In genomic region chr9:137076636-137077009, GRCh38 we compare ENCODE assay signal across 8 cellular contexts. TPM values are rescaled to one million over a fixed set of nuclear protein-coding genes. Genes with fewer than 3 reads are reported as not detected.
A peak's percentile ranks its signal among the peaks of the same experiment; 100 is the strongest.
DNase-seq lines count a peak whose midpoint lies in the region; ATAC-seq and TF ChIP-seq lines count a peak whose summit lies in the region.

No MANE protein-coding gene starts in this region.

- H3K27ac Mint-ChIP-seq in dendritic cell treated with granulocyte-macrophage colony-stimulating factor and Interleukin-4, amounts not matched to agents 40 ng/mL and 50 ng/mL, for 4 days: peak overlapping the region; percentile 89
- no peak overlapping the region for H3K27ac Mint-ChIP-seq in neural progenitor cell

- POLR2A ChIA-PET in BJ (lab: Charles Lee): no interaction called here

- TF ChIP-seq CTCF in BJ (IDR thresholded peaks at IDR 0.05; ENCODE audit: insufficient read depth, low read depth, low read length): no peak
- no peak for TF ChIP-seq CTCF in LNCaP clone FGC (IDR thresholded peaks at IDR 0.05; ENCODE audit: control insufficient read depth, extremely low read depth, insufficient read depth)
- TF ChIP-seq CTCF in neural progenitor cell (IDR thresholded peaks at IDR 0.05): no peak

- H3K36me3 ChIP-seq in BJ (ENCODE audit: control insufficient read depth, insufficient read depth, low read length) (peaks cover 20% of the 10 kb centered on the region), neural progenitor cell (no peaks in the 10 kb centered on the region)

- no peaks in the 10 kb centered on the region for H3K9me3 ChIP-seq in neural progenitor cell (ENCODE audit: low read depth)

- peaks cover 7% of the 10 kb centered on the region for H3K4me1 ChIP-seq in neural progenitor cell

- peaks cover 22% of the 10 kb centered on the region for H3F3A ChIP-seq in neural progenitor cell (ENCODE audit: low read depth)

- peak overlapping the region; percentile 74 for H3K4me3 Mint-ChIP-seq in dendritic cell treated with granulocyte-macrophage colony-stimulating factor and Interleukin-4, amounts not matched to agents 40 ng/mL and 50 ng/mL, for 4 days
- peak overlapping the region; percentile 77 for H3K4me3 Mint-ChIP-seq in neural progenitor cell

- H2AFZ ChIP-seq in neural progenitor cell (replicated peaks): no peak overlapping the region

- no peaks in the 10 kb centered on the region for H3K79me2 ChIP-seq in neural progenitor cell (ENCODE audit: low read depth)

- peaks cover 45% of the 10 kb centered on the region for H3K36me3 Mint-ChIP-seq in dendritic cell treated with granulocyte-macrophage colony-stimulating factor and Interleukin-4, amounts not matched to agents 40 ng/mL and 50 ng/mL, for 4 days (ENCODE audit: low read depth)
- no peaks in the 10 kb centered on the region for H3K36me3 Mint-ChIP-seq in neural progenitor cell

- intact Hi-C loops in dendritic cell treated with granulocyte-macrophage colony-stimulating factor and Interleukin-4, amounts not matched to agents 40 ng/mL and 50 ng/mL, for 4 days (cut with micrococcal nuclease): loop anchor here (1.0 kb wide), 1 partner anchor 9 kb away; no protein-coding TSS in a partner anchor

- H3K27me3 ChIP-seq in BJ (ENCODE audit: control insufficient read depth, insufficient read depth, low read length) (no peaks in the 10 kb centered on the region), neural progenitor cell (peaks cover 86% of the 10 kb centered on the region)

- H3K27ac ChIP-seq in neural progenitor cell: no peak overlapping the region

- peaks cover 21% of the 10 kb centered on the region for H4K20me1 ChIP-seq in neural progenitor cell (ENCODE audit: low read depth)

- H3K4me3 ChIP-seq in BJ (ENCODE audit: low read depth, low read length) (peak overlapping the region; percentile 75), LNCaP clone FGC (ENCODE audit: low read depth, low read length) (peak overlapping the region; percentile 28; the same call in 1 of the 2 replicates), neural progenitor cell (no peak overlapping the region)

- DNase-seq in BJ (ENCODE audit: low read depth) (no peak), LNCaP clone FGC (ENCODE audit: low read depth) (no peak), neural progenitor cell (ENCODE audit: low spot score) (no peak), SHP77 treated with DMSO at 0.1 percent for 48 hours (lab: John Stamatoyannopoulos, UW) (no peak), NCI-H748 treated with DMSO at 0.1 percent for 48 hours (lab: John Stamatoyannopoulos, UW) (no peak)

- no peaks in the 10 kb centered on the region for H3K27me3 Mint-ChIP-seq in dendritic cell treated with granulocyte-macrophage colony-stimulating factor and Interleukin-4, amounts not matched to agents 40 ng/mL and 50 ng/mL, for 4 days
- peaks cover 46% of the 10 kb centered on the region for H3K27me3 Mint-ChIP-seq in neural progenitor cell (ENCODE audit: insufficient read depth, low read depth)

- ATAC-seq in GM18498 (IDR thresholded peaks at IDR 0.05; ENCODE audit: unreplicated experiment) (no peak), GM21529 (IDR thresholded peaks at IDR 0.05; ENCODE audit: unreplicated experiment) (no peak)

- no peaks in the 10 kb centered on the region for H3K9me3 Mint-ChIP-seq in dendritic cell treated with granulocyte-macrophage colony-stimulating factor and Interleukin-4, amounts not matched to agents 40 ng/mL and 50 ng/mL, for 4 days
- no peaks in the 10 kb centered on the region for H3K9me3 Mint-ChIP-seq in neural progenitor cell

- CTCF ChIA-PET in BJ (lab: Yijun Ruan, JAX): interaction anchor here (1.3 to 7.7 kb wide), 3 partner anchors 11 to 47 kb away, joined by 3 to 69 read pairs (median 10); no protein-coding TSS in a partner anchor

- H3K9ac ChIP-seq in neural progenitor cell: no peak overlapping the region

- peak overlapping the region; percentile 79 for H3K4me2 ChIP-seq in neural progenitor cell

- peaks cover 64% of the 10 kb centered on the region for H3K4me1 Mint-ChIP-seq in dendritic cell treated with granulocyte-macrophage colony-stimulating factor and Interleukin-4, amounts not matched to agents 40 ng/mL and 50 ng/mL, for 4 days (ENCODE audit: low read depth)
- H3K4me1 Mint-ChIP-seq in neural progenitor cell: peaks cover 5% of the 10 kb centered on the region

RNA-seq across cellular contexts. Expression of gene UAP1L1, which starts 0.7 kb away (rescaled TPM):
- polyA plus RNA-seq in BJ (2011; rRNA removed): 2.8 and 5.6 TPM in 2 replicates
- polyA minus RNA-seq in BJ (2011; rRNA and poly(A)+ RNA removed): 2.6 and 3.0 TPM in 2 replicates
- 0.12 and 0.51 TPM in 2 replicates for total RNA-seq in neural progenitor cell (ENCODE audit: low replicate concordance)

RNA-seq across cellular contexts. Expression of gene SAPCD2, which starts 6.3 kb away (rescaled TPM):
- 5.1 and 8.6 TPM in 2 replicates for polyA plus RNA-seq in BJ (2011; rRNA removed)
- polyA minus RNA-seq in BJ (2011; rRNA and poly(A)+ RNA removed): 3.0 and 3.2 TPM in 2 replicates
- 5.7 and 27.7 TPM in 2 replicates for total RNA-seq in neural progenitor cell (ENCODE audit: low replicate concordance)

RNA-seq across cellular contexts. Expression of gene MAN1B1, which starts 10.2 kb away (rescaled TPM):
- polyA plus RNA-seq in BJ (2011; rRNA removed): 53.0 and 80.0 TPM in 2 replicates
- 37.3 and 50.3 TPM in 2 replicates for polyA minus RNA-seq in BJ (2011; rRNA and poly(A)+ RNA removed)
- total RNA-seq in neural progenitor cell (ENCODE audit: low replicate concordance): 24.6 and 43.5 TPM in 2 replicates

RNA-seq across cellular contexts. Expression of gene ENTPD2, which starts 22.8 kb away (rescaled TPM):
- not detected in 2 replicates for polyA plus RNA-seq in BJ (2011; rRNA removed)
- polyA minus RNA-seq in BJ (2011; rRNA and poly(A)+ RNA removed): not detected in 2 replicates
- not detected in 2 replicates for total RNA-seq in neural progenitor cell (ENCODE audit: low replicate concordance)

RNA-seq across cellular contexts. Expression of gene NPDC1, which starts 30.6 kb away (rescaled TPM):
- 21.8 and 31.9 TPM in 2 replicates for polyA plus RNA-seq in BJ (2011; rRNA removed)
- polyA minus RNA-seq in BJ (2011; rRNA and poly(A)+ RNA removed): 8.2 and 13.4 TPM in 2 replicates
- total RNA-seq in neural progenitor cell (ENCODE audit: low replicate concordance): 3.8 and 31.3 TPM in 2 replicates
